ENCODE assay signal across 23 cellular contexts in the genomic region with DNA sequence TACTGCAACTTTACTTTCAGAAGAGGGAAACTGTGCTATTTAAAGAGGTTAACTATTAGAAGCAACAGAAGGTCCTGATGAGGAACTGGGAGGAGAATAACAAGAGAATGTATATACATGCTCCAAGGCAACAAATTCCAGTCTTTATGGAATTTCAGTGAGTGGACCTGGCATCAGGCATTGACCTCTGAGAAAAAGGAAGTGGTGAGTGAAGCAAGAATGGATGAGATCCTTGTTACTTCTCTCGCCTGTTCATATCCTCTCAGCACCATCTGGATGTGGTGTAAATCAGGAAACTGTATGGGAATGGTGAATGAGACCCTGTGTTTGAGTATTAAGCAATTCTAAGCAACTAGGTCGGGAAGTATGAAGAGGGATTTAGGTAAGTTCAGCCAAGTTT. TPM values are rescaled to one million over a fixed set of nuclear protein-coding genes. Genes with fewer than 3 reads are reported as not detected.
DNase-seq lines count a peak whose midpoint lies in the region; ATAC-seq, FAIRE-seq and TF ChIP-seq lines count a peak whose summit lies in the region.
"Had no signal": no experiment of that assay in that cellular context is flagged by ENCODE, and none has a peak within 500 bp of the region (broad histone marks: within the 10 kb centered on the region; RNA-seq: fewer than 3 reads in every experiment).

No MANE protein-coding gene starts in this region.

- intact Hi-C loops in endothelial cell of umbilical vein (cut with micrococcal nuclease): no loop called here

- no peaks in the 10 kb centered on the region for H3K9me3 ChIP-seq in endothelial cell of umbilical vein (replicated peaks; ENCODE audit: control insufficient read depth, insufficient read depth, low read length)
- H3K9me3 ChIP-seq: body of pancreas, colonic mucosa, transverse colon had no signal

- TF ChIP-seq CTCF in NB4 (IDR thresholded peaks at IDR 0.05; ENCODE audit: low read depth, low read length): no peak
- no peak for TF ChIP-seq CTCF in endothelial cell of umbilical vein (IDR thresholded peaks at IDR 0.05; ENCODE audit: extremely low read depth in 1 of 2, insufficient read depth in 1 of 2, low read depth in 1 of 2, low read length in 2 of 2)

- H3K79me2 ChIP-seq in endothelial cell of umbilical vein (ENCODE audit: control insufficient read depth, insufficient read depth, low read length): no peaks in the 10 kb centered on the region
- H3K79me2 ChIP-seq: parathyroid adenoma had no signal

- H3K4me2 ChIP-seq in endothelial cell of umbilical vein (ENCODE audit: insufficient read depth, low read length): no peak overlapping the region

- in situ Hi-C loops in G401 (cut with HindIII; ENCODE audit: low sequenced_read_pairs): no loop called here

- TF ChIP-seq POLR2A in GM12891 (IDR thresholded peaks at IDR 0.05; ENCODE audit: low read depth, low read length): no peak
- no peak for TF ChIP-seq POLR2A in NB4 (IDR thresholded peaks at IDR 0.05; ENCODE audit: extremely low read depth, insufficient read length)
- TF ChIP-seq POLR2A in endothelial cell of umbilical vein (IDR thresholded peaks at IDR 0.05; ENCODE audit: low read depth, low read length): no peak

- DNase-seq in GM12891 (ENCODE audit: insufficient read length, low spot score) (no peak), NB4 (ENCODE audit: low read depth) (peak; percentile 30), endothelial cell of umbilical vein (ENCODE audit: low read depth, low spot score) (peak; percentile 68), skeletal muscle cell (ENCODE audit: low read depth) (peak; percentile 26), hippocampal formation (lab: John Stamatoyannopoulos, UW) (no peak), G401 (ENCODE audit: low spot score) (no peak)
- DNase-seq: activated B cell treated with CpG ODN at 0.5 μM for 24 hours; activated CD4-positive, alpha-beta memory T cell treated with anti-CD3 and anti-CD28 coated beads, Interleukin-2, amount 10 ng/mL, durations not matched to agents 7 days and 5 days; activated naive CD4-positive, alpha-beta T cell treated with anti-CD3 and anti-CD28 coated beads, Interleukin-2, amount 50 U/mL, for 16 hours; body of pancreas; colonic mucosa; foreskin fibroblast; naive B cell; NCI-H1092; NCI-H2029 treated with DMSO at 0.1 percent for 48 hours; NCI-H510A; SHP77 treated with DMSO at 0.1 percent for 48 hours; stimulated activated naive CD8-positive, alpha-beta T cell treated with anti-CD3 and anti-CD28 coated beads, Interleukin-15, Interleukin-2, amounts not matched to agents 100 U/mL and 50 U/mL, for 24 hours; T-helper 17 cell; transverse colon had no signal

- H3K27ac ChIP-seq in endothelial cell of umbilical vein (ENCODE audit: insufficient read depth, low read depth, low read length): no peak overlapping the region
- H3K27ac ChIP-seq: body of pancreas, colonic mucosa, HL-60, parathyroid adenoma, transverse colon had no signal

- H3K9ac ChIP-seq in endothelial cell of umbilical vein (replicated peaks; ENCODE audit: extremely low read depth, insufficient read depth, low read length): no peak overlapping the region
- H3K9ac ChIP-seq: parathyroid adenoma had no signal

- BruUV-seq in endothelial cell of umbilical vein (replicated peaks; lab: Mats Ljungman, UMichigan): no TSS peak

- H3K4me1 ChIP-seq in endothelial cell of umbilical vein (ENCODE audit: control insufficient read depth, extremely low read depth, insufficient read depth, low read length): peaks cover 2% of the 10 kb centered on the region
- H3K4me1 ChIP-seq: body of pancreas, colonic mucosa, parathyroid adenoma, transverse colon had no signal

- POLR2A ChIA-PET in endothelial cell of umbilical vein (lab: Charles Lee): no interaction called here

- dilution Hi-C loops in endothelial cell of umbilical vein (cut with MboI; ENCODE audit: extremely low pct_ligation_motif_present, low sequenced_read_pairs): no loop called here

- CTCF ChIA-PET in endothelial cell of umbilical vein (lab: Charles Lee): no interaction called here

- H2AFZ ChIP-seq in endothelial cell of umbilical vein (ENCODE audit: low read depth, low read length): no peak overlapping the region
- H2AFZ ChIP-seq: parathyroid adenoma had no signal

- H3K27me3 ChIP-seq in endothelial cell of umbilical vein (ENCODE audit: control insufficient read depth in 2 of 2, insufficient read depth in 2 of 2, low read length in 2 of 2): no peaks in the 10 kb centered on the region
- H3K27me3 ChIP-seq: body of pancreas, colonic mucosa, transverse colon had no signal

- H3K36me3 ChIP-seq in endothelial cell of umbilical vein (ENCODE audit: control insufficient read depth in 2 of 2, extremely low read depth in 1 of 2, insufficient read depth in 2 of 2, low read length in 2 of 2): peaks cover 2 to 3% of the 10 kb centered on the region in 2 experiments
- H3K36me3 ChIP-seq: colonic mucosa had no signal

- no peak overlapping the region for H3K4me3 ChIP-seq in NB4 (ENCODE audit: low read depth, low read length)
- no peak overlapping the region for H3K4me3 ChIP-seq in endothelial cell of umbilical vein (replicated peaks in 1 of 3; ENCODE audit: insufficient read depth in 1 of 3, low read depth in 1 of 3, low read length in 3 of 3)
- no peak overlapping the region for H3K4me3 ChIP-seq in skeletal muscle cell (ENCODE audit: low read depth, low read length)
- H3K4me3 ChIP-seq: body of pancreas, colonic mucosa, transverse colon had no signal

- no peaks in the 10 kb centered on the region for H4K20me1 ChIP-seq in endothelial cell of umbilical vein (replicated peaks; ENCODE audit: control insufficient read depth, extremely low read depth, insufficient read depth, low read length)

- H3K9me1 ChIP-seq in endothelial cell of umbilical vein (replicated peaks; ENCODE audit: control insufficient read depth, extremely low read depth, insufficient read depth, low read length): no peaks in the 10 kb centered on the region

- no peak for FAIRE-seq in GM12891 (lab: Jason Lieb, UNC)
- FAIRE-seq in endothelial cell of umbilical vein (lab: Jason Lieb, UNC): peak; percentile 65

- no peak for ATAC-seq in HG02798 (IDR thresholded peaks at IDR 0.05; ENCODE audit: poor library complexity, unreplicated experiment)
- ATAC-seq: body of pancreas; stimulated activated naive CD8-positive, alpha-beta T cell treated with anti-CD3 and anti-CD28 coated beads, Interleukin-15, Interleukin-2, amounts not matched to agents 100 U/mL and 50 U/mL, for 24 hours; T-helper 17 cell had no signal

TF ChIP-seq in GM12891, 5 proteins besides CTCF, POLR2A, EP300 and RAD21:
- TF ChIP-seq POLR2AphosphoS5 (IDR thresholded peaks at IDR 0.05; ENCODE audit: low read depth, low read length) (no peak), TAF1 (IDR thresholded peaks at IDR 0.05; ENCODE audit: low read depth, low read length) (no peak), PAX5 (IDR thresholded peaks at IDR 0.05; ENCODE audit: insufficient read depth, low read length, severe bottlenecking) (no peak), SPI1 (IDR thresholded peaks at IDR 0.05; ENCODE audit: low read depth, low read length) (peak; percentile 44; the same call in 1 of the 2 replicates), POU2F2 (IDR thresholded peaks at IDR 0.05; ENCODE audit: low read depth, low read length) (no peak)

TF ChIP-seq in endothelial cell of umbilical vein, 7 proteins besides CTCF, POLR2A, EP300 and RAD21:
- TF ChIP-seq JUN (IDR thresholded peaks at IDR 0.05; ENCODE audit: borderline replicate concordance, insufficient read depth, insufficient read length, low read depth) (no peak), MYC (IDR thresholded peaks at IDR 0.05; ENCODE audit: low read depth, low read length) (no peak), GATA2 (IDR thresholded peaks at IDR 0.05; ENCODE audit: insufficient read depth, insufficient read length, low read depth, low read length) (no peak), MAX (IDR thresholded peaks at IDR 0.05; ENCODE audit: insufficient read depth, insufficient read length) (no peak), EZH2 (IDR thresholded peaks at IDR 0.05; ENCODE audit: borderline replicate concordance, low read depth, low read length, severe bottlenecking) (no peak)

RNA-seq across cellular contexts. Expression of gene KBTBD2, which starts 30.3 kb away (rescaled TPM):
- 10.4 TPM for polyA plus RNA-seq in GM12891 (2012; ENCODE audit: low read depth, missing spikeins)
- 36.6 and 37.0 TPM in 2 replicates for total RNA-seq in endothelial cell of umbilical vein
- 19.8 and 24.8 TPM in 2 replicates for polyA plus RNA-seq in endothelial cell of umbilical vein
- 21.3 and 23.0 TPM in 2 replicates for polyA plus RNA-seq in endothelial cell of umbilical vein (2011; cell fraction: cytosol; rRNA removed)
- polyA plus RNA-seq in endothelial cell of umbilical vein (2011; cell fraction: nucleus; rRNA removed): 44.7 and 52.5 TPM in 2 replicates
- polyA plus RNA-seq in endothelial cell of umbilical vein (2012): 27.1 and 32.1 TPM in 2 replicates
- 51.4 and 51.5 TPM in 2 replicates for polyA minus RNA-seq in endothelial cell of umbilical vein
- 16.2 TPM for polyA minus RNA-seq in endothelial cell of umbilical vein (2011; cell fraction: cytosol; rRNA and poly(A)+ RNA removed)
- 65.4 and 86.4 TPM in 2 replicates for polyA minus RNA-seq in endothelial cell of umbilical vein (2011; cell fraction: nucleus; rRNA and poly(A)+ RNA removed)
- 22.9 and 48.2 TPM in 2 replicates for total RNA-seq in G401 (2014; rRNA removed; shearing (Covaris generic))

RNA-seq across cellular contexts. Expression of gene FKBP9, which starts 35.3 kb away (rescaled TPM):
- polyA plus RNA-seq in GM12891 (2012; ENCODE audit: low read depth, missing spikeins): 5.5 TPM
- total RNA-seq in endothelial cell of umbilical vein: 112 and 124 TPM in 2 replicates
- polyA plus RNA-seq in endothelial cell of umbilical vein: 88.7 and 100 TPM in 2 replicates
- polyA plus RNA-seq in endothelial cell of umbilical vein (2011; cell fraction: cytosol; rRNA removed): 75.8 and 83.5 TPM in 2 replicates
- polyA plus RNA-seq in endothelial cell of umbilical vein (2011; cell fraction: nucleus; rRNA removed): 52.2 and 62.7 TPM in 2 replicates
- 110 and 119 TPM in 2 replicates for polyA plus RNA-seq in endothelial cell of umbilical vein (2012)
- 168 and 189 TPM in 2 replicates for polyA minus RNA-seq in endothelial cell of umbilical vein
- 37.7 TPM for polyA minus RNA-seq in endothelial cell of umbilical vein (2011; cell fraction: cytosol; rRNA and poly(A)+ RNA removed)
- polyA minus RNA-seq in endothelial cell of umbilical vein (2011; cell fraction: nucleus; rRNA and poly(A)+ RNA removed): 36.8 and 49.7 TPM in 2 replicates
- 87.3 and 89.2 TPM in 2 replicates for total RNA-seq in G401 (2014; rRNA removed; shearing (Covaris generic))

Comparison
In these comparisons a context has a peak if more than half of its experiments do, and no peak if none do; other contexts are left out.
1. DNase-seq: peak in NB4 (single experiment), endothelial cell of umbilical vein (single experiment) and skeletal muscle cell (single experiment); none in GM12891 (single experiment), hippocampal formation (0 of 2) and G401 (single experiment).